ENCODE assay signal across 17 cellular contexts in the genomic region with DNA sequence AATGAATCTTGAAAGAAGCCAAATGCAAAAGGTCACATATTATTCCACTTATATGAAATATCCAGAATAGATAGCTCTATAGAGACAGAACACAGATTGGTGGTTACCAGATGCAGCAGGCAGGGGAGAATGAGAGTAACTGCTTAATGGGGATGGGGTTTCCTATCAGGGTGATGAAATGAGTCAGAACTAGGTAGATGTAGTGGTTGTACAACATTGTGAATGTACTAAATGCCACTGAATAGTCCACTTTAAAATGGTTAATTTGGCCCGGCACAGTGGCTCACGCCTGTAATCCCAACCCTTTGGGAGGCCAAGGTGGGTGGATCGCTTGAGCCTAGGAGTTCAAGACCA.
"Had no signal": no experiment of that assay in that cellular context is flagged by ENCODE, and none has a peak within 500 bp of the region (broad histone marks: within the 10 kb centered on the region; RNA-seq: fewer than 3 reads in every experiment).

No MANE protein-coding gene starts in this region.

- H3K9me3 Mint-ChIP-seq: activated CD4-positive, alpha-beta memory T cell treated with anti-CD3 and anti-CD28 coated beads for 36 hours; activated naive CD8-positive, alpha-beta T cell treated with anti-CD3 and anti-CD28 coated beads for 36 hours; activated T-cell treated with anti-CD3 and anti-CD28 coated beads, Interleukin-2, amount 50 U/mL, for 4 hours; natural killer cell treated with Interleukin-12 subunit alpha and Interleukin-12 subunit beta and Interleukin-15 and Interleukin-18, amount 100 ng/mL, for 72 hours; type B pancreatic cell had no signal

- H3K4me3 Mint-ChIP-seq: activated CD4-positive, alpha-beta memory T cell treated with anti-CD3 and anti-CD28 coated beads for 36 hours; activated CD8-positive, alpha-beta memory T cell treated with anti-CD3 and anti-CD28 coated beads, Interleukin-2, amount 10 ng/mL, durations not matched to agents 7 days and 5 days; activated naive CD8-positive, alpha-beta T cell treated with anti-CD3 and anti-CD28 coated beads for 36 hours; activated T-cell treated with anti-CD3 and anti-CD28 coated beads, Interleukin-2, amount 50 U/mL, for 4 hours; brain; natural killer cell treated with Interleukin-12 subunit alpha and Interleukin-12 subunit beta and Interleukin-15 and Interleukin-18, amount 100 ng/mL, for 72 hours; type B pancreatic cell had no signal

- H3K27ac ChIP-seq: foreskin keratinocyte had no signal

- ATAC-seq: activated CD4-positive, CD25-positive, alpha-beta regulatory T cell treated with anti-CD3 and anti-CD28 coated beads, Interleukin-2, amount 50 U/mL, for 24 hours; activated CD8-positive, alpha-beta memory T cell treated with anti-CD3 and anti-CD28 coated beads, Interleukin-2, amount 10 ng/mL, durations not matched to agents 7 days and 5 days; activated T-cell treated with anti-CD3 and anti-CD28 coated beads, Interleukin-2, amount 50 U/mL, for 4 hours; foreskin keratinocyte; natural killer cell treated with Interleukin-12 subunit alpha and Interleukin-12 subunit beta and Interleukin-15 and Interleukin-18, amount 100 ng/mL, for 72 hours had no signal

- H3K4me1 Mint-ChIP-seq: activated naive CD8-positive, alpha-beta T cell treated with anti-CD3 and anti-CD28 coated beads for 36 hours; brain had no signal

- DNase-seq: activated CD4-positive, alpha-beta memory T cell treated with anti-CD3 and anti-CD28 coated beads for 36 hours; activated CD8-positive, alpha-beta memory T cell treated with anti-CD3 and anti-CD28 coated beads, Interleukin-2, amount 10 ng/mL, durations not matched to agents 7 days and 5 days; activated gamma-delta T cell; activated naive CD8-positive, alpha-beta T cell treated with anti-CD3 and anti-CD28 coated beads for 36 hours; activated T-cell treated with anti-CD3 and anti-CD28 coated beads, Interleukin-2, amount 50 U/mL, for 4 hours; amygdala; cortex of kidney; effector CD4-positive, alpha-beta T cell; mesendoderm; stimulated activated CD4-positive, alpha-beta T cell treated with anti-CD3 and anti-CD28 coated beads, Interleukin-15, amount 100 ng/mL, for 24 hours; stimulated activated CD4-positive, alpha-beta T cell treated with anti-CD3 and anti-CD28 coated beads, Interleukin-4, amount 100 ng/mL, for 1 hour; stimulated activated naive CD4-positive, alpha-beta T cell treated with Interleukin-2 at 50 U/mL for 16 hours had no signal

- H3K27ac Mint-ChIP-seq: activated CD4-positive, alpha-beta memory T cell treated with anti-CD3 and anti-CD28 coated beads for 36 hours; activated CD8-positive, alpha-beta memory T cell treated with anti-CD3 and anti-CD28 coated beads, Interleukin-2, amount 10 ng/mL, durations not matched to agents 7 days and 5 days; activated naive CD8-positive, alpha-beta T cell treated with anti-CD3 and anti-CD28 coated beads for 36 hours; brain; natural killer cell treated with Interleukin-12 subunit alpha and Interleukin-12 subunit beta and Interleukin-15 and Interleukin-18, amount 100 ng/mL, for 72 hours; type B pancreatic cell had no signal

- H3K27me3 ChIP-seq: foreskin keratinocyte had no signal
